ENCODE assay signal across 20 cellular contexts in genomic region chr13:75495938-75496337, GRCh38. TPM values are rescaled to one million over a fixed set of nuclear protein-coding genes. Genes with fewer than 3 reads are reported as not detected.
DNase-seq lines count a peak whose midpoint lies in the region; ATAC-seq and TF ChIP-seq lines count a peak whose summit lies in the region.
"Had no signal": no experiment of that assay in that cellular context is flagged by ENCODE, and none has a peak within 500 bp of the region (broad histone marks: within the 10 kb centered on the region; RNA-seq: fewer than 3 reads in every experiment).

No MANE protein-coding gene starts in this region.

- no peak overlapping the region for H3K27ac ChIP-seq in ACC112 (ENCODE audit: low read depth, low read length)
- H3K27ac ChIP-seq in GM23248 = peak overlapping the region; percentile 60
- H3K27ac ChIP-seq: uterus had no signal

- H2AFZ ChIP-seq in ACC112 (ENCODE audit: low read length, unreplicated experiment) (peak overlapping the region; percentile 36), GM23248 (peak overlapping the region; percentile 17; the same call in 1 of the 2 replicates)

- ATAC-seq in GM19023 (IDR thresholded peaks at IDR 0.05; ENCODE audit: unreplicated experiment) = no peak

- no peaks in the 10 kb centered on the region for H3K79me2 ChIP-seq in ACC112 (ENCODE audit: control insufficient read depth, insufficient read depth, low read length, unreplicated experiment)
- no peaks in the 10 kb centered on the region for H3K79me2 ChIP-seq in GM23248 (ENCODE audit: insufficient read depth)

- H3K4me2 ChIP-seq in GM23248 (ENCODE audit: unreplicated experiment) = peak overlapping the region; percentile 42

- no peak for TF ChIP-seq CTCF in fibroblast of pulmonary artery (IDR thresholded peaks at IDR 0.05; ENCODE audit: low read length, missing control alignments)

- H3K4me3 ChIP-seq in ACC112 (ENCODE audit: low read depth, low read length) (peak overlapping the region; percentile 26; the same call in 1 of the 2 replicates), GM23248 (no peak overlapping the region), fibroblast of pulmonary artery (replicated peaks; ENCODE audit: low read depth, low read length) (no peak overlapping the region)
- H3K4me3 ChIP-seq: uterus had no signal

- no peaks in the 10 kb centered on the region for H3K4me1 ChIP-seq in ACC112 (ENCODE audit: control insufficient read depth, insufficient read depth, low read length, unreplicated experiment)
- peaks cover 30% of the 10 kb centered on the region for H3K4me1 ChIP-seq in GM23248 (ENCODE audit: insufficient read depth)
- H3K4me1 ChIP-seq: uterus had no signal

- no peaks in the 10 kb centered on the region for H3K27me3 ChIP-seq in ACC112 (ENCODE audit: insufficient read depth, low read length)
- H3K27me3 ChIP-seq in GM23248 (replicated peaks; ENCODE audit: insufficient read depth) = no peaks in the 10 kb centered on the region
- H3K27me3 ChIP-seq: uterus had no signal

- peaks cover 47% of the 10 kb centered on the region for H3F3A ChIP-seq in GM23248 (ENCODE audit: insufficient read depth)

- no peaks in the 10 kb centered on the region for H3K9me2 ChIP-seq in GM23248 (ENCODE audit: insufficient read depth)

- no peaks in the 10 kb centered on the region for H4K20me1 ChIP-seq in GM23248 (ENCODE audit: insufficient read depth)

- DNase-seq in GM23248 = peak; percentile 80
- DNase-seq in amniotic epithelial cell (ENCODE audit: low read depth) = peak; percentile 97
- peak; percentile 68 for DNase-seq in fibroblast of pulmonary artery (ENCODE audit: low read depth)
- DNase-seq in NCI-H2081 (lab: John Stamatoyannopoulos, UW) = no peak
- DNase-seq in stimulated activated CD4-positive, alpha-beta T cell treated with anti-CD3 and anti-CD28 coated beads, Interleukin-12 subunit alpha, Interleukin-12 subunit beta, amount 100 ng/mL, for 4 hours = no peak
- DNase-seq in 8988T = no peak
- DNase-seq: activated CD4-positive, alpha-beta T cell treated with anti-CD3 and anti-CD28 coated beads, Interleukin-2, amount 50 U/mL, for 4 hours; activated gamma-delta T cell; amygdala; CD4-positive, alpha-beta memory T cell; foreskin melanocyte; Karpas-422; mesendoderm; NCI-H1092 treated with DMSO at 0.1 percent for 48 hours; NCI-H2081 treated with DMSO at 0.1 percent for 48 hours; NCI-H526; nephron progenitor cell; uterus had no signal

- 30 to 31% methylated on average over 5 of the region's 5 CpGs for WGBS in GM23248 (ENCODE audit: low coverage in 1 of 2, low lambda C conversion rate in 2 of 2, missing lambda C conversion rate in 2 of 2), 2 experiments

- H3K9ac ChIP-seq in GM23248 = no peak overlapping the region

- H3K36me3 ChIP-seq in ACC112 (ENCODE audit: insufficient read depth, low read length) (no peaks in the 10 kb centered on the region), GM23248 (ENCODE audit: low read depth) (no peaks in the 10 kb centered on the region)
- H3K36me3 ChIP-seq: uterus had no signal

- in situ Hi-C loops in GM23248 (cut with MboI) = no loop called here

- no peaks in the 10 kb centered on the region for H3K9me3 ChIP-seq in GM23248 (ENCODE audit: low read depth)
- H3K9me3 ChIP-seq: uterus had no signal

RNA-seq across cellular contexts. Expression of gene TBC1D4, which starts 14.0 kb away (rescaled TPM):
- 13.5 and 19.3 TPM in 2 replicates for total RNA-seq in GM23248 (2014; rRNA removed; shearing (Covaris generic))
- polyA plus RNA-seq in GM23248 (2016; fragmentation: Nextera tagmentation; extraction: Ambion mirVana) = 5.5 and 6.7 TPM in 2 replicates

RNA-seq across cellular contexts. Expression of gene COMMD6, which starts 41.7 kb away (rescaled TPM):
- 79.3 and 100 TPM in 2 replicates for total RNA-seq in GM23248 (2014; rRNA removed; shearing (Covaris generic))
- polyA plus RNA-seq in GM23248 (2016; fragmentation: Nextera tagmentation; extraction: Ambion mirVana) = 361 and 364 TPM in 2 replicates

RNA-seq across cellular contexts. Expression of gene UCHL3, which starts 53.7 kb away (rescaled TPM):
- 42.8 and 46.7 TPM in 2 replicates for total RNA-seq in GM23248 (2014; rRNA removed; shearing (Covaris generic))
- 116 and 118 TPM in 2 replicates for polyA plus RNA-seq in GM23248 (2016; fragmentation: Nextera tagmentation; extraction: Ambion mirVana)

Comparison
In these comparisons a context has a peak if more than half of its experiments do, and no peak if none do; other contexts are left out.
1. DNase-seq: peak in GM23248 (single experiment), amniotic epithelial cell (single experiment) and fibroblast of pulmonary artery (single experiment); none in NCI-H2081 (0 of 2), stimulated activated CD4-positive, alpha-beta T cell treated with anti-CD3 and anti-CD28 coated beads, Interleukin-12 subunit alpha, Interleukin-12 subunit beta, amount 100 ng/mL, for 4 hours (single experiment) and 8988T (single experiment).